ENCODE assay signal across 11 cellular contexts in the genomic region with DNA sequence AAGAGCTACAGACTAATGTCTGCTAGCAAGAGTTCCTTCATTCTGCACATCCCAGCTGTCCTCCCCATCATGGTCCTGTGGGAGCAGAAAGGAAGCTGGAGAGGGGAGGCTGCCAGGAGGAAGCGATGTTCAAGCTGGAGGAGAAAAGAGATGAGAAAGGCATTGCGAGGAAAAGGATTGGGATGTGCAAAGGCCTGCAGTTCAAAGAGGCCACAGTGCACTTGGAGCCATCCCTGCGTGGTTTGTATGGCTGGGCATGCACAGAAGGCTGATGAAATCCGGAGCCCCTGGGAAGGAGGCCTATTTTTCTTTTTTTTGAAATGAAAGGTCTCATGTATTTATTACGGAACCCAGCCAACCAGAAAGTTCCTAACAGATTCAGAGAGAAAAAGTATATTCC. TPM values are rescaled to one million over a fixed set of nuclear protein-coding genes. Genes with fewer than 3 reads are reported as not detected.
DNase-seq lines count a peak whose midpoint lies in the region; ATAC-seq and TF ChIP-seq lines count a peak whose summit lies in the region.
"Had no signal": no experiment of that assay in that cellular context is flagged by ENCODE, and none has a peak within 500 bp of the region (broad histone marks: within the 10 kb centered on the region; RNA-seq: fewer than 3 reads in every experiment).

No MANE protein-coding gene starts in this region.

- H3K27me3 ChIP-seq in left ventricle myocardium inferior (ENCODE audit: low read depth) (no peaks in the 10 kb centered on the region), gastrocnemius medialis (no peaks in the 10 kb centered on the region)

- DNase-seq in EL (peak; percentile 9), amniotic epithelial cell (ENCODE audit: low read depth) (peak; percentile 71), left ventricle myocardium inferior (peak; percentile 47), gastrocnemius medialis (peak in 1 of 2 donors; percentile 68), NCI-H1105 treated with DMSO at 0.1 percent for 48 hours (lab: John Stamatoyannopoulos, UW) (no peak), Kasumi-1 (lab: John Stamatoyannopoulos, UW) (no peak)
- DNase-seq in activated CD8-positive, alpha-beta memory T cell treated with anti-CD3 and anti-CD28 coated beads, Interleukin-2, amount 50 U/mL, for 4 hours, result no peak
- DNase-seq: activated CD8-positive, alpha-beta memory T cell treated with anti-CD3 and anti-CD28 coated beads, Interleukin-2, amount 50 U/mL, for 48 hours; activated naive CD8-positive, alpha-beta T cell treated with anti-CD3 and anti-CD28 coated beads for 36 hours; lower lobe of right lung had no signal

- H3K9me3 ChIP-seq in left ventricle myocardium inferior (replicated peaks) (peaks cover 16% of the 10 kb centered on the region), gastrocnemius medialis (no peaks in the 10 kb centered on the region)

- ATAC-seq in gastrocnemius medialis (peak in 1 of 2 donors; percentile 13), GM18502 (IDR thresholded peaks at IDR 0.05; ENCODE audit: poor library complexity, unreplicated experiment) (no peak)

- in situ Hi-C loops in gastrocnemius medialis (cut with MboI; ENCODE audit: low sequenced_read_pairs in 4 of 4), result no loop called here

- TF ChIP-seq CTCF in left ventricle myocardium inferior (IDR thresholded peaks at IDR 0.05; ENCODE audit: borderline replicate concordance) (no peak), gastrocnemius medialis (IDR thresholded peaks at IDR 0.05 in 4 of 5, conservative IDR thresholded peaks at IDR 0.05 in 1 of 5) (no peak)

- H3K4me1 ChIP-seq in left ventricle myocardium inferior (peaks cover 80% of the 10 kb centered on the region), gastrocnemius medialis (peaks cover 66 to 83% of the 10 kb centered on the region in 2 donors)

- no peak for TF ChIP-seq POLR2A in gastrocnemius medialis (IDR thresholded peaks at IDR 0.05)

- H3K27ac ChIP-seq in left ventricle myocardium inferior (replicated peaks), result peak overlapping the region; percentile 39
- peak overlapping the region; percentile 24 to 76 (median 68) for H3K27ac ChIP-seq in gastrocnemius medialis

- H3K4me3 ChIP-seq in left ventricle myocardium inferior (no peak overlapping the region), gastrocnemius medialis (no peak overlapping the region)
- H3K4me3 ChIP-seq: lower lobe of right lung had no signal

- peaks cover 31% of the 10 kb centered on the region for H3K36me3 ChIP-seq in left ventricle myocardium inferior
- no peaks in the 10 kb centered on the region for H3K36me3 ChIP-seq in gastrocnemius medialis

- intact Hi-C loops in left ventricle myocardium inferior (cut with micrococcal nuclease), result no loop called here
- intact Hi-C loops in gastrocnemius medialis (cut with DNase I; ENCODE audit: low total_unique reads), result loop anchor here (1.0 kb wide), 1 partner anchor 13 kb away; no protein-coding TSS in a partner anchor

RNA-seq across cellular contexts. Expression of a gene that starts 22.8 kb away (rescaled TPM):
- total RNA-seq in left ventricle myocardium inferior (44.4 TPM), gastrocnemius medialis (10 to 100 TPM; 17.9 to 29.9 (median 20.6) TPM)
- total RNA-seq: activated naive CD8-positive, alpha-beta T cell treated with anti-CD3 and anti-CD28 coated beads for 36 hours had no signal

Comparison
In these comparisons a context has a peak if more than half of its experiments do, and no peak if none do; other contexts are left out.
1. DNase-seq: peak in EL (single experiment), amniotic epithelial cell (single experiment) and left ventricle myocardium inferior (single experiment); none in NCI-H1105 treated with DMSO at 0.1 percent for 48 hours (single experiment), activated CD8-positive, alpha-beta memory T cell treated with anti-CD3 and anti-CD28 coated beads, Interleukin-2, amount 50 U/mL, for 4 hours (single experiment) and Kasumi-1 (0 of 2).